Comparison of ENCODE assay signal across 11 cellular contexts in the genomic region with DNA sequence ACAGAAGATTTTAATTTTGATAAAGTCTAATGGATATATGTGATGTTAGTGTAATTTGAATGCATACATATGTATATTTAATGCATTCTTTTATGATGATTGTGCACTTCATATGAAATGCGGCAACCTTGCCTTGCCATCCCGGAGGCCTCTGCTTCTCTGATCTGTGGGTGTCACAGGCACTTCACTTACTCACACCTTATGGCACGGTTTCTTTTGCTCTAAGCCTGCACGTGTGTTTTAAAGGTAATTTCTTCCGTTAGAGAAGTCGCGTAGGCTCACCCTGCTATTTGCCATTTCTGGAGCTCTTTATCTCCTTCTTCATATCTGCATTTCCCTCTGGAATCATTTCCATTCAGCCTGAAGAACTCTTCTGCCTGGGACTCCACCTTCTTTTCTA.
DNase-seq lines count a peak whose midpoint lies in the region; ATAC-seq, FAIRE-seq and TF ChIP-seq lines count a peak whose summit lies in the region.
"Had no signal": no experiment of that assay in that cellular context is flagged by ENCODE, and none has a peak within 500 bp of the region (broad histone marks: within the 10 kb centered on the region; RNA-seq: fewer than 3 reads in every experiment).

No MANE protein-coding gene starts in this region.

- CTCF ChIA-PET in CD4-positive, alpha-beta T cell (lab: Charles Lee): no interaction called here

- H3K27ac ChIP-seq in CD4-positive, alpha-beta T cell (ENCODE audit: low read depth, low read length): no peak overlapping the region
- no peak overlapping the region for H3K27ac ChIP-seq in WERI-Rb-1
- H3K27ac ChIP-seq: tibial artery had no signal

- peaks cover 32% of the 10 kb centered on the region for H3K4me1 Mint-ChIP-seq in CD4-positive, alpha-beta T cell (ENCODE audit: low read depth)
- peaks cover 10 to 20% of the 10 kb centered on the region in 2 donors for H3K4me1 Mint-ChIP-seq in natural killer cell treated with Interleukin-12 subunit alpha and Interleukin-12 subunit beta and Interleukin-15 and Interleukin-18, amount 100 ng/mL, for 72 hours (ENCODE audit: low read depth in 2 of 2)

- no peak for ATAC-seq in CD4-positive, alpha-beta T cell (ENCODE audit: poor library complexity)
- ATAC-seq in activated naive CD4-positive, alpha-beta T cell treated with anti-CD3 and anti-CD28 coated beads, Interleukin-2, amount 50 U/mL, for 72 hours: no peak
- no peak for ATAC-seq in natural killer cell treated with Interleukin-12 subunit alpha and Interleukin-12 subunit beta and Interleukin-15 and Interleukin-18, amount 100 ng/mL, for 72 hours
- no peak for ATAC-seq in HG02852 (IDR thresholded peaks at IDR 0.05; ENCODE audit: unreplicated experiment)

- in situ Hi-C loops in GM13977 (cut with MboI; ENCODE audit: low pct_unique_long_range_greater_than_20kb, low sequenced_read_pairs, unreplicated experiment): no loop called here

- peak overlapping the region; percentile 37 for H3K27ac Mint-ChIP-seq in CD4-positive, alpha-beta T cell
- peak overlapping the region; percentile 54 to 97 for H3K27ac Mint-ChIP-seq in activated naive CD4-positive, alpha-beta T cell treated with anti-CD3 and anti-CD28 coated beads, Interleukin-2, amount 50 U/mL, for 72 hours
- H3K27ac Mint-ChIP-seq in natural killer cell treated with Interleukin-12 subunit alpha and Interleukin-12 subunit beta and Interleukin-15 and Interleukin-18, amount 100 ng/mL, for 72 hours: no peak overlapping the region

- H3K9me3 Mint-ChIP-seq in CD4-positive, alpha-beta T cell: no peaks in the 10 kb centered on the region
- H3K9me3 Mint-ChIP-seq in activated naive CD4-positive, alpha-beta T cell treated with anti-CD3 and anti-CD28 coated beads, Interleukin-2, amount 50 U/mL, for 72 hours: peaks cover 0 to 6% of the 10 kb centered on the region in 2 donors
- peaks cover 4% of the 10 kb centered on the region for H3K9me3 Mint-ChIP-seq in natural killer cell treated with Interleukin-12 subunit alpha and Interleukin-12 subunit beta and Interleukin-15 and Interleukin-18, amount 100 ng/mL, for 72 hours

- intact Hi-C loops in CD4-positive, alpha-beta T cell (cut with DNase I, micrococcal nuclease): no loop called here

- no peak overlapping the region for H3K4me3 ChIP-seq in WERI-Rb-1 (ENCODE audit: low read depth, low read length)
- H3K4me3 ChIP-seq: tibial artery had no signal

- POLR2A ChIA-PET in CD4-positive, alpha-beta T cell (lab: Charles Lee): no interaction called here

- no peaks in the 10 kb centered on the region for H3K9me3 ChIP-seq in CD4-positive, alpha-beta T cell (ENCODE audit: control insufficient read depth, low read length)
- H3K9me3 ChIP-seq in WERI-Rb-1 (ENCODE audit: severe bottlenecking): no peaks in the 10 kb centered on the region
- H3K9me3 ChIP-seq: tibial artery had no signal

- H3K4me3 Mint-ChIP-seq in CD4-positive, alpha-beta T cell: peak overlapping the region; percentile 42
- H3K4me3 Mint-ChIP-seq in natural killer cell treated with Interleukin-12 subunit alpha and Interleukin-12 subunit beta and Interleukin-15 and Interleukin-18, amount 100 ng/mL, for 72 hours: peak overlapping the region; percentile 84

- no peaks in the 10 kb centered on the region for H3K36me3 ChIP-seq in WERI-Rb-1
- H3K36me3 ChIP-seq: tibial artery had no signal

- no peaks in the 10 kb centered on the region for H3K27me3 ChIP-seq in CD4-positive, alpha-beta T cell (ENCODE audit: control insufficient read depth, insufficient read depth, low read length)
- no peaks in the 10 kb centered on the region for H3K27me3 ChIP-seq in WERI-Rb-1 (ENCODE audit: insufficient read depth, low read depth, severe bottlenecking)

- no peaks in the 10 kb centered on the region for H3K27me3 Mint-ChIP-seq in CD4-positive, alpha-beta T cell
- no peaks in the 10 kb centered on the region for H3K27me3 Mint-ChIP-seq in natural killer cell treated with Interleukin-12 subunit alpha and Interleukin-12 subunit beta and Interleukin-15 and Interleukin-18, amount 100 ng/mL, for 72 hours

- no peak for DNase-seq in CD4-positive, alpha-beta T cell
- DNase-seq in GM19239 (ENCODE audit: insufficient read length, low spot score) (no peak), GM13977 (ENCODE audit: low spot score) (no peak), WERI-Rb-1 (no peak)
- DNase-seq in activated naive CD4-positive, alpha-beta T cell treated with anti-CD3 and anti-CD28 coated beads, Interleukin-2, amount 50 U/mL, for 72 hours (ENCODE audit: low spot score in 2 of 2): no peak
- DNase-seq in natural killer cell treated with Interleukin-12 subunit alpha and Interleukin-12 subunit beta and Interleukin-15 and Interleukin-18, amount 100 ng/mL, for 72 hours (ENCODE audit: low spot score): no peak
- DNase-seq: NCI-H1048 had no signal

- no peak for TF ChIP-seq CTCF in CD4-positive, alpha-beta T cell (IDR thresholded peaks at IDR 0.05)
- no peak for TF ChIP-seq CTCF in GM13977 (IDR thresholded peaks at IDR 0.05; ENCODE audit: extremely low read depth, insufficient read depth, missing control alignments)
- no peak for TF ChIP-seq CTCF in WERI-Rb-1 (IDR thresholded peaks at IDR 0.05; ENCODE audit: low read depth, low read length)

- peak; percentile 51 for FAIRE-seq in GM19239 (lab: Jason Lieb, UNC)
- FAIRE-seq: D721Med, TTC549 had no signal

- H3K36me3 Mint-ChIP-seq in CD4-positive, alpha-beta T cell (ENCODE audit: low read depth): peaks cover 11% of the 10 kb centered on the region
- H3K36me3 Mint-ChIP-seq in activated naive CD4-positive, alpha-beta T cell treated with anti-CD3 and anti-CD28 coated beads, Interleukin-2, amount 50 U/mL, for 72 hours: peaks cover 0 to 17% of the 10 kb centered on the region in 2 donors
- H3K36me3 Mint-ChIP-seq in natural killer cell treated with Interleukin-12 subunit alpha and Interleukin-12 subunit beta and Interleukin-15 and Interleukin-18, amount 100 ng/mL, for 72 hours: no peaks in the 10 kb centered on the region

Comparison
In these comparisons a context has a peak if more than half of its experiments do, and no peak if none do; other contexts are left out.
1. H3K27ac Mint-ChIP-seq: peak in CD4-positive, alpha-beta T cell (single experiment) and activated naive CD4-positive, alpha-beta T cell treated with anti-CD3 and anti-CD28 coated beads, Interleukin-2, amount 50 U/mL, for 72 hours (2 of 2); none in natural killer cell treated with Interleukin-12 subunit alpha and Interleukin-12 subunit beta and Interleukin-15 and Interleukin-18, amount 100 ng/mL, for 72 hours (0 of 2).